12 cellular contexts compared by ENCODE assay signal in the genomic region with DNA sequence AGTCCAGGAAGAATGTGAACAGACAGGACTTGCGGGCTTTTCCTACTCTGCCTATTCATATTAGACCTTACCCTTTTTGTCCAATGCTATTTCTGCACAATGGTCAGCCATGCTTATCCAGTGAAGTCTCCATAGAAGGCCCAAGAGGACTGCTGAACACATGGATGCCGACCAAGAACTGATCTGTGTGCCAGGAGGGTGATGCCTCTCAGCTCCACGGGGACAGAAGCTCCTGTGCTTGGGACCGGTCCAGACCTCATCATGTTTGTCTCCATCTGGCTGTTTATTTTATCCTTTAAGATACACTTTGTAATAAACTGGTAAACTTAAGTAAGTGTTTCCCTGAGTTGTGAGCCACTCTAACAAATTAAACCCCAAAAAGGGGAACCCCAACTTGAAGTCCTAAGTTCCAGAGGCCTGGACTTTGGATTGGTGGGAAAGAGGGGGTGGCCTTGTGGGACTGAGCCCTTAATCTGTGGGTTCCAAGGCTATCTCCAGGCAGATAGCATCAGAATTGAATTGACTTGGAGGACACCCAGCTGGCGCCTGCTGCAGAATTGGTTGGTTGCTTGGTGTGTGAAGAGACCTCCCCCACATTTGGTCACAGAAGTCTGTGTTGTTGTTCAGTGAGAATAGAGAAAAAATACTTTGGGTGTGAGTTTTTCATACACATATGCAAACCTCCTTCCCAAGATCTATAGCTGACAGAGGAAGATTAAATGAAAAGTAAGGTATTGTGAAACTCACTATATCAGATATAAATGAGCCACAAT. TPM values are rescaled to one million over a fixed set of nuclear protein-coding genes. Genes with fewer than 3 reads are reported as not detected.
DNase-seq lines count a peak whose midpoint lies in the region; ATAC-seq and TF ChIP-seq lines count a peak whose summit lies in the region.
"Had no signal": no experiment of that assay in that cellular context is flagged by ENCODE, and none has a peak within 500 bp of the region (broad histone marks: within the 10 kb centered on the region; RNA-seq: fewer than 3 reads in every experiment).

No MANE protein-coding gene starts in this region.

- H3K23ac ChIP-seq in IMR-90 (ENCODE audit: low read depth, low read length), result 0 out of 2 replicates have a peak overlapping the region, but pooled peaks have one; percentile 16

- intact Hi-C loops in IMR-90 (cut with micrococcal nuclease), result loop anchor here (5.0 kb wide), 1 partner anchor 57 kb away; a partner anchor contains a TSS

- no peaks in the 10 kb centered on the region for H3K36me3 ChIP-seq in IMR-90 (ENCODE audit: control insufficient read depth, insufficient read depth, low read length)
- H3K36me3 ChIP-seq in RWPE2 (ENCODE audit: low read depth), result no peaks in the 10 kb centered on the region
- H3K36me3 ChIP-seq: Peyer's patch had no signal

- peak overlapping the region; percentile 78 for H3K14ac ChIP-seq in IMR-90 (replicated peaks; ENCODE audit: low read depth, low read length)

- H3K27me3 ChIP-seq in AG04450 (ENCODE audit: control insufficient read depth, insufficient read depth, low read length) (no peaks in the 10 kb centered on the region), IMR-90 (ENCODE audit: control insufficient read depth, insufficient read depth, low read length) (no peaks in the 10 kb centered on the region), RWPE2 (ENCODE audit: insufficient read depth, poor library complexity, severe bottlenecking) (no peaks in the 10 kb centered on the region)
- H3K27me3 ChIP-seq: Peyer's patch had no signal

- peak overlapping the region; percentile 69 for H4K91ac ChIP-seq in IMR-90 (ENCODE audit: insufficient read depth, low read depth, low read length)

- peak overlapping the region; percentile 85 for H2BK20ac ChIP-seq in IMR-90 (ENCODE audit: low read depth, low read length)

- dilution Hi-C loops in IMR-90 (cut with HindIII; ENCODE audit: low sequenced_read_pairs, unreplicated experiment), result no loop called here

- peak overlapping the region; percentile 67 for H2AFZ ChIP-seq in IMR-90 (replicated peaks; ENCODE audit: low read length, poor library complexity)

- H3K4me3 ChIP-seq in AG04450 (ENCODE audit: low read depth, low read length) (no peak overlapping the region), IMR-90 (ENCODE audit: insufficient read depth, low read depth, low read length) (no peak overlapping the region), RWPE2 (ENCODE audit: severe bottlenecking) (no peak overlapping the region)
- H3K4me3 ChIP-seq: Peyer's patch had no signal

- H3K4me1 ChIP-seq in IMR-90 (ENCODE audit: control insufficient read depth, insufficient read depth, low read length) (peaks cover 12% of the 10 kb centered on the region), RWPE2 (ENCODE audit: insufficient read depth, poor library complexity, severe bottlenecking) (peaks cover 22% of the 10 kb centered on the region)
- H3K4me1 ChIP-seq: Peyer's patch had no signal

- in situ Hi-C loops in IMR-90 (cut with MboI; ENCODE audit: low sequenced_read_pairs) (no loop called here), KBM-7 (cut with MboI; ENCODE audit: low pct_unique_long_range_greater_than_20kb, low sequenced_read_pairs) (no loop called here)

- 0 out of 2 replicates have a peak overlapping the region, but pooled peaks have one; percentile 24 for H3K18ac ChIP-seq in IMR-90 (ENCODE audit: low read depth, low read length)

- H3K9me1 ChIP-seq in IMR-90 (ENCODE audit: insufficient read depth, low read length), result peaks cover 15% of the 10 kb centered on the region

- no peak for TF ChIP-seq CTCF in AG04450 (IDR thresholded peaks at IDR 0.05; ENCODE audit: low read depth, low read length)
- TF ChIP-seq CTCF in IMR-90 (conservative IDR thresholded peaks at IDR 0.05; ENCODE audit: low read depth, low read length), result no peak
- TF ChIP-seq CTCF in RWPE2 (IDR thresholded peaks at IDR 0.05; ENCODE audit: poor library complexity, severe bottlenecking), result no peak

- TF ChIP-seq POLR2A in IMR-90 (IDR thresholded peaks at IDR 0.05; ENCODE audit: low read depth, low read length), result no peak

- DNase-seq in AG04450 (ENCODE audit: low read depth, low spot score) (no peak), IMR-90 (no peak), RWPE2 (ENCODE audit: low spot score) (no peak), iris pigment epithelial cell (ENCODE audit: low read depth) (peak; percentile 35), KBM-7 (no peak), T-helper 9 cell (no peak)
- DNase-seq: H7, NCI-H1048, NCI-H774, Peyer's patch had no signal

- H3K56ac ChIP-seq in IMR-90 (ENCODE audit: extremely low read depth, insufficient read depth, low read length), result no peak overlapping the region

- CTCF ChIA-PET in AG04450 (lab: Charles Lee) (interaction anchor here (1.5 kb wide), 1 partner anchor 74 kb away, joined by 4 read pairs; no protein-coding TSS in a partner anchor), IMR-90 (lab: Yijun Ruan, JAX) (interaction anchor here (0.6 to 1.3 kb wide), 3 partner anchors 17 to 56 kb away, joined by 3 to 6 read pairs (median 3); no protein-coding TSS in a partner anchor)

- H4K20me1 ChIP-seq in IMR-90 (ENCODE audit: insufficient read depth, low read length), result no peaks in the 10 kb centered on the region

- H2BK120ac ChIP-seq in IMR-90 (ENCODE audit: low read depth, low read length), result peak overlapping the region; percentile 84

- no peak overlapping the region for H3K9ac ChIP-seq in IMR-90 (ENCODE audit: low read depth, low read length)

- no peak for ATAC-seq in IMR-90 (ENCODE audit: low read depth)
- ATAC-seq in RWPE2 (ENCODE audit: low read depth), result no peak
- no peak for ATAC-seq in GM19351 (IDR thresholded peaks at IDR 0.05; ENCODE audit: unreplicated experiment)
- ATAC-seq in GM18517 (IDR thresholded peaks at IDR 0.05; ENCODE audit: unreplicated experiment), result no peak

- no peaks in the 10 kb centered on the region for H3K79me1 ChIP-seq in IMR-90 (ENCODE audit: low read depth in 1 of 2, low read length in 2 of 2)

- TF ChIP-seq RAD21 in IMR-90 (IDR thresholded peaks at IDR 0.05; ENCODE audit: low read length), result no peak

- 0 out of 4 replicates have a peak overlapping the region, but pooled peaks of 1 of the 2 experiments have one; percentile 22 for H4K8ac ChIP-seq in IMR-90 (ENCODE audit: low read depth in 2 of 2, low read length in 2 of 2)

- H2BK5ac ChIP-seq in IMR-90 (ENCODE audit: low read depth, low read length, poor library complexity, severe bottlenecking), result no peak overlapping the region

- no peaks in the 10 kb centered on the region for H3K9me3 ChIP-seq in AG04450 (ENCODE audit: control insufficient read depth, insufficient read depth, low read length)
- no peaks in the 10 kb centered on the region for H3K9me3 ChIP-seq in IMR-90 (ENCODE audit: control insufficient read depth, insufficient read depth, low read length)
- H3K9me3 ChIP-seq in RWPE2 (ENCODE audit: severe bottlenecking), result no peaks in the 10 kb centered on the region
- H3K9me3 ChIP-seq: Peyer's patch had no signal

- no TSS peak for BruUV-seq in IMR-90 (replicated peaks; lab: Mats Ljungman, UMichigan)

- peak overlapping the region; percentile 70 for H2AK5ac ChIP-seq in IMR-90 (ENCODE audit: low read depth, low read length)

- H3K4ac ChIP-seq in IMR-90 (ENCODE audit: low read depth, low read length), result peak overlapping the region; percentile 74

- H3K4me2 ChIP-seq in IMR-90 (ENCODE audit: low read depth, low read length), result no peak overlapping the region

- no peak overlapping the region for H4K5ac ChIP-seq in IMR-90 (ENCODE audit: low read depth, low read length)

- 39% methylated on average over 2 of the region's 5 CpGs; no CpG with 5 or more reads in 1 of the 2 experiments for WGBS in IMR-90 (ENCODE audit: extremely low coverage in 2 of 2, insufficient read length in 1 of 2), 2 experiments

- peak overlapping the region; percentile 39; the same call in 1 of the 3 replicates for H2BK15ac ChIP-seq in IMR-90 (ENCODE audit: low read depth, low read length)

- POLR2A ChIA-PET in AG04450 (lab: Yijun Ruan, JAX) (interaction anchor here (1.5 kb wide), 1 partner anchor 28 kb away, joined by 8 read pairs; no protein-coding TSS in a partner anchor), IMR-90 (lab: Charles Lee; ENCODE audit: unreplicated experiment) (no interaction called here)

- H3K27ac ChIP-seq in AG04450 (ENCODE audit: low read depth, low read length), result peak overlapping the region; percentile 42
- no peak overlapping the region for H3K27ac ChIP-seq in IMR-90 (ENCODE audit: insufficient read depth, low read length)
- H3K27ac ChIP-seq in RWPE2 (ENCODE audit: poor library complexity, severe bottlenecking), result peak overlapping the region; percentile 24
- H3K27ac ChIP-seq: Peyer's patch had no signal

- H2AK9ac ChIP-seq in IMR-90 (replicated peaks; ENCODE audit: low read depth, low read length, poor library complexity), result peak overlapping the region; percentile 84

TF ChIP-seq in IMR-90, 13 proteins besides CTCF, POLR2A, EP300 and RAD21:
- TF ChIP-seq SMC3 (IDR thresholded peaks at IDR 0.05; ENCODE audit: low read depth, low read length) (no peak), CEBPB (IDR thresholded peaks at IDR 0.05; ENCODE audit: low read depth, low read length) (0 out of 2 replicates have a peak, but pooled peaks have one; percentile 11)
TF ChIP-seq in IMR-90: peak in this region for 1.

RNA-seq across cellular contexts. Expression of a gene that starts 57.9 kb away (rescaled TPM):
- polyA plus RNA-seq in AG04450 (2011; rRNA removed) (14.2 and 14.3 TPM in 2 replicates), IMR-90 (2012; rRNA removed) (15.4 and 17.2 TPM in 2 replicates)
- polyA minus RNA-seq in AG04450 (2011; rRNA and poly(A)+ RNA removed), result 24.0 and 31.3 TPM in 2 replicates
- 5.2 and 5.6 TPM in 2 replicates for total RNA-seq in IMR-90 (2012; rRNA removed)
- 11.0 and 13.8 TPM in 2 replicates for polyA plus RNA-seq in IMR-90 (2012; cell fraction: cytosol; rRNA removed)
- 8.9 TPM in 2 replicates for polyA plus RNA-seq in IMR-90 (2012; cell fraction: nucleus; rRNA removed; ENCODE audit: low replicate concordance)
